8 cellular contexts compared by ENCODE assay signal in the genomic region with DNA sequence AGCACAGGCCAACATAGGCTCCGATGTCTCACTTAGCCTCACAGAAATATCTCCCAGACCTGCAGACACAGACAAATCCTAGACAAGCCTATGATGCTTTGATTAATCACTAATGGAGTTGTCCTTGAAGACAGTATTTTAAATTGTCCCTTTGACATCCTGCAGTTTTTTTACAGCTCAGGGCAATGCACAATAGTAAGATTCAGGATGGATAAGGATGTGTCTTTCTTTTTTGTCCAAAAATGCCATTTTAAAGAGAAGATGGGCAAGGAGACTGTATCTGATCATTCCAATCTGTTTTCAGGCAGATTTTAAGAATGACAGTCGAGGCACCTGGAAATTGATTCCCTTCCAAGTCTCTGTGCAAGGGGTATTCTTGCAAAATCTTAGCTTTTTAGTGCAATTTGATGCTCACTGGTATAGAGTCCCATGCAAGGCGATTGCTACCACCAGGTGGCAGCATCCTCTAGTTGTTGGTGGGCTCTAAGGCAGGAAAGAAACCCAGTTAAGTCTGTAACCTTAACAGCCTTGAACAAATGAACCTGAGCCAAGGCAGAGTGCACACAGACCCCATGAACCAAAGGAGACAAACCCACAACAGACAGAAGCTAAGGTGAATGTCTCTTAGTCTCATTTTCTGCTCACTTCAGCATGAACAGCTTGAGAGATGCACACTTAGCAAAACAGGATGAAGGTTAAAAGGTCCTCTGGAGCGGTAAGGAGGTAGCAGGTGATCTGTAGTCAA.
DNase-seq lines count a peak whose midpoint lies in the region; ATAC-seq lines count a peak whose summit lies in the region.

No MANE protein-coding gene starts in this region.

- H3K27ac ChIP-seq in caudate nucleus (ENCODE audit: low read depth, low read length): no peak overlapping the region

- peak; percentile 66 for ATAC-seq in HG02798 (IDR thresholded peaks at IDR 0.05; ENCODE audit: poor library complexity, unreplicated experiment)
- ATAC-seq in GM21360 (IDR thresholded peaks at IDR 0.05; ENCODE audit: unreplicated experiment): no peak

- DNase-seq in GF-D8 (lab: John Stamatoyannopoulos, UW) (peak; percentile 4), NCI-H2171 (lab: John Stamatoyannopoulos, UW) (peak; percentile 47), caudate nucleus (lab: John Stamatoyannopoulos, UW) (peak in 58 of 61 donors; percentile 5 to 86 (median 42)), kidney tubule cell (ENCODE audit: low spot score) (peak; percentile 63)
- DNase-seq in activated CD4-positive, CD25-positive, alpha-beta regulatory T cell (lab: John Stamatoyannopoulos, UW): peak; percentile 40 to 76 (median 56)
- DNase-seq in stimulated activated CD4-positive, alpha-beta T cell treated with anti-CD3 and anti-CD28 coated beads, Interleukin-2, amount 100 ng/mL, for 48 hours: peak; percentile 76 to 78

Comparison
In these comparisons a context has a peak if more than half of its experiments do, and no peak if none do; other contexts are left out.
1. DNase-seq: peak in every context shown above with its lines; median percentile 77 in stimulated activated CD4-positive, alpha-beta T cell treated with anti-CD3 and anti-CD28 coated beads, Interleukin-2, amount 100 ng/mL, for 48 hours; 63 in kidney tubule cell; 56 in activated CD4-positive, CD25-positive, alpha-beta regulatory T cell; 47 in NCI-H2171; 42 in caudate nucleus; 4 in GF-D8.